ENCODE assay signal across 1 cellular context in the genomic region with DNA sequence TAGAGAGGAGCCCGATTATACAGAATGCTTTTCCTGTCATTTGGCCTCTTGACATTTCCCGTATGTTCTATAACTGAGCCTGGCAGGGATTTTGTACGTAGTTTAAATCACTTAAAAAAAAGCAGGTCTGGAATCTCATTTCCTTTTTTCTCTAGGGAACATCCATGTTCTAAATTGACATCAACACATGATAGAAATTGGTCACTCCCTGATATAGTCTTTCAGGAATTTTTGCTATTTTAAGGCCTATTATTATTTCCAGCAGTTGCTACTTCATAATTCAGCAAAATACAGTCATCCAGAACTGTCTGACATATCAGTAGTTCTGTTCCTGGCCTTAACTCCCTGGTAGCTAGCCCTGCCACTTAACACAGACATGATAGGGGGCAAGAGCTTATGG.
TF ChIP-seq lines count a peak whose summit lies in the region.

No MANE protein-coding gene starts in this region.

TF ChIP-seq in IMR-90, 13 proteins besides CTCF, POLR2A, EP300 and RAD21:
- TF ChIP-seq NFE2L2 (IDR thresholded peaks at IDR 0.05; ENCODE audit: low read depth, low read length) (no peak), RCOR1 (IDR thresholded peaks at IDR 0.05; ENCODE audit: insufficient replicate concordance, low read length) (no peak), CEBPB (IDR thresholded peaks at IDR 0.05; ENCODE audit: low read depth, low read length) (no peak), MXI1 (IDR thresholded peaks at IDR 0.05; ENCODE audit: borderline replicate concordance, low read depth, low read length) (no peak), CHD1 (IDR thresholded peaks at IDR 0.05; ENCODE audit: low read depth, low read length) (no peak), ELK1 (IDR thresholded peaks at IDR 0.05; ENCODE audit: borderline replicate concordance, low read depth, low read length) (no peak), FOS (IDR thresholded peaks at IDR 0.05; ENCODE audit: low read depth, low read length) (no peak), RFX5 (IDR thresholded peaks at IDR 0.05; ENCODE audit: low read depth, low read length) (no peak), SMC3 (IDR thresholded peaks at IDR 0.05; ENCODE audit: low read depth, low read length) (no peak), MAZ (IDR thresholded peaks at IDR 0.05; ENCODE audit: borderline replicate concordance, low read depth, low read length) (no peak), BHLHE40 (IDR thresholded peaks at IDR 0.05; ENCODE audit: low read depth, low read length) (no peak), MAFK (IDR thresholded peaks at IDR 0.05; ENCODE audit: low read depth, low read length) (no peak)
- TF ChIP-seq, protein P1, sequence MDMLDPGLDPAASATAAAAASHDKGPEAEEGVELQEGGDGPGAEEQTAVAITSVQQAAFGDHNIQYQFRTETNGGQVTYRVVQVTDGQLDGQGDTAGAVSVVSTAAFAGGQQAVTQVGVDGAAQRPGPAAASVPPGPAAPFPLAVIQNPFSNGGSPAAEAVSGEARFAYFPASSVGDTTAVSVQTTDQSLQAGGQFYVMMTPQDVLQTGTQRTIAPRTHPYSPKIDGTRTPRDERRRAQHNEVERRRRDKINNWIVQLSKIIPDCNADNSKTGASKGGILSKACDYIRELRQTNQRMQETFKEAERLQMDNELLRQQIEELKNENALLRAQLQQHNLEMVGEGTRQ (IDR thresholded peaks at IDR 0.05; ENCODE audit: low read depth, low read length), result no peak
